ENCODE assay signal across 24 cellular contexts in the genomic region with DNA sequence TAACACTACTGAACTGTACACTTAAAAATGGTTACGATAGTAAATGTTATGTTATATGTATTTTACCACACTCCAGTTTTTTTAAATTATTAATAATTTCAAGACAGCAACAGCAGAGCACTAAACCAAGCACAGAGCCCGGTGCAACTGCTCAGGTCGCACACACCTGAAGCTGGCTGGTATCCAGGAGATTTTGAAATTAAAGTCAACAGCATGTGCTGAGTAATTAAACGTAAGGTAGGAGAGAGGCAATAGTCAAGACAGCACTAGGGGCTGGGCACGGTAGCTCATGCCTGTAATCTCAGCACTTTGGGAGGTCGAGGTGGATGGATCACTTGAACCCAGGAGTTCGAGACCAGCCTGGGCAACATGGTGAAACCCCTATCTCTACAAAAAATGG. TPM values are rescaled to one million over a fixed set of nuclear protein-coding genes. Genes with fewer than 3 reads are reported as not detected.
A peak's percentile ranks its signal among the peaks of the same experiment; 100 is the strongest.
DNase-seq lines count a peak whose midpoint lies in the region; ATAC-seq, FAIRE-seq and TF ChIP-seq lines count a peak whose summit lies in the region.
"Had no signal": no experiment of that assay in that cellular context is flagged by ENCODE, and none has a peak within 500 bp of the region (broad histone marks: within the 10 kb centered on the region; RNA-seq: fewer than 3 reads in every experiment).

No MANE protein-coding gene starts in this region.

- intact Hi-C loops in lower lobe of right lung (cut with DNase I) = no loop called here

- DNase-seq in LNCaP clone FGC (ENCODE audit: low read depth) (peak; percentile 67), bronchial epithelial cell (ENCODE audit: low read depth) (peak; percentile 52), lower lobe of right lung (no peak)
- DNase-seq: ACHN, AML-193, COR-L47, DMS153, NCI-H1048, NCI-H1436, NCI-H1930, NCI-H2171, NCI-H82, PC-9 had no signal

- no peak overlapping the region for H3K4me3 ChIP-seq in LNCaP clone FGC (ENCODE audit: low read depth, low read length)
- H3K4me3 ChIP-seq in bronchial epithelial cell (ENCODE audit: low read depth, low read length) = no peak overlapping the region
- no peak overlapping the region for H3K4me3 ChIP-seq in lower lobe of right lung
- H3K4me3 ChIP-seq: PC-9, SJSA1 had no signal

- FAIRE-seq in bronchial epithelial cell (lab: Jason Lieb, UNC) = no peak
- FAIRE-seq: GM12892 had no signal

- ATAC-seq in lower lobe of right lung = peak; percentile 73 to 78
- no peak for ATAC-seq in HG02588 (IDR thresholded peaks at IDR 0.05; ENCODE audit: unreplicated experiment)
- no peak for ATAC-seq in GM19023 (IDR thresholded peaks at IDR 0.05; ENCODE audit: unreplicated experiment)
- no peak for ATAC-seq in GM18519 (IDR thresholded peaks at IDR 0.05; ENCODE audit: low FRiP score, unreplicated experiment)

- H3K9me3 ChIP-seq in lower lobe of right lung = no peaks in the 10 kb centered on the region
- H3K9me3 ChIP-seq: SJSA1 had no signal

- no peaks in the 10 kb centered on the region for H3K4me1 ChIP-seq in lower lobe of right lung
- H3K4me1 ChIP-seq: SJSA1 had no signal

- H3K36me3 ChIP-seq in bronchial epithelial cell (ENCODE audit: control insufficient read depth, insufficient read depth, low read length) (no peaks in the 10 kb centered on the region), lower lobe of right lung (peaks cover 14% of the 10 kb centered on the region)

- TF ChIP-seq CTCF in C4-2B (conservative IDR thresholded peaks at IDR 0.05) (no peak), LNCaP clone FGC (IDR thresholded peaks at IDR 0.05; ENCODE audit: control insufficient read depth, extremely low read depth, insufficient read depth) (no peak), bronchial epithelial cell (IDR thresholded peaks at IDR 0.05; ENCODE audit: insufficient read depth, low read length, severe bottlenecking) (no peak), lower lobe of right lung (IDR thresholded peaks at IDR 0.05) (no peak)

- H3K27ac ChIP-seq in C4-2B (peak overlapping the region; percentile 40), lower lobe of right lung (no peak overlapping the region)
- H3K27ac ChIP-seq: KMS-11, PC-9, RWPE1, SJSA1 had no signal

- H3K27me3 ChIP-seq in bronchial epithelial cell (ENCODE audit: control insufficient read depth, insufficient read depth, low read length) = no peaks in the 10 kb centered on the region
- H3K27me3 ChIP-seq in lower lobe of right lung (ENCODE audit: low read depth) = no peaks in the 10 kb centered on the region
- H3K27me3 ChIP-seq: SJSA1 had no signal

RNA-seq across cellular contexts. Expression of a gene that starts 35.1 kb away (rescaled TPM):
- under 0.01 TPM in 1 of 2 replicates, not detected in the other for total RNA-seq in bronchial epithelial cell
- total RNA-seq in lower lobe of right lung = not detected
- total RNA-seq: H4, HT-29, M059J, PC-9, SJSA1 had no signal

Comparison
In these comparisons a context has a peak if more than half of its experiments do, and no peak if none do; other contexts are left out.
1. ATAC-seq: peak in lower lobe of right lung (2 of 2); none in HG02588 (single experiment), GM19023 (single experiment) and GM18519 (single experiment).